8 cellular contexts compared by ENCODE assay signal in genomic region chr2:8456149-8457091, GRCh38.
DNase-seq lines count a peak whose midpoint lies in the region; ATAC-seq lines count a peak whose summit lies in the region.

No MANE protein-coding gene starts in this region.

- H3K27ac Mint-ChIP-seq in immature natural killer cell = peak overlapping the region; percentile 99 to 100 (median 100)

- H3K9me3 Mint-ChIP-seq in immature natural killer cell = no peaks in the 10 kb centered on the region

- peaks cover 5 to 16% (median 8%) of the 10 kb centered on the region in 3 donors for H3K27me3 Mint-ChIP-seq in immature natural killer cell (ENCODE audit: low read depth in 3 of 3)

- H3K36me3 Mint-ChIP-seq in immature natural killer cell = peaks cover 7 to 9% (median 7%) of the 10 kb centered on the region in 3 donors

- DNase-seq in stimulated activated CD4-positive, alpha-beta T cell treated with anti-CD3 and anti-CD28 coated beads, Interleukin-12 subunit alpha, Interleukin-12 subunit beta, amount 100 ng/mL, for 4 hours = peak; percentile 45
- no peak for DNase-seq in stimulated activated CD4-positive, alpha-beta T cell treated with anti-CD3 and anti-CD28 coated beads, Interleukin-2, amount 100 ng/mL, for 48 hours
- peak; percentile 55 to 63 for DNase-seq in activated CD4-positive, alpha-beta T cell treated with anti-CD3 and anti-CD28 coated beads, Interleukin-2, amount 50 U/mL, for 48 hours
- DNase-seq in immature natural killer cell (peak; percentile 77 to 78 (median 77)), dermis blood vessel endothelial cell (no peak), NCI-H2196 (lab: John Stamatoyannopoulos, UW; ENCODE audit: unreplicated experiment) (no peak)

- no peak for ATAC-seq in HG03469 (IDR thresholded peaks at IDR 0.05; ENCODE audit: unreplicated experiment)
- ATAC-seq in GM19328 (IDR thresholded peaks at IDR 0.05; ENCODE audit: unreplicated experiment) = no peak

- H3K4me3 Mint-ChIP-seq in immature natural killer cell = peak overlapping the region; percentile 83 to 99 (median 94)

- peaks cover 79 to 95% of the 10 kb centered on the region in 2 donors for H3K4me1 Mint-ChIP-seq in immature natural killer cell

Comparison
In these comparisons a context has a peak if more than half of its experiments do, and no peak if none do; other contexts are left out.
1. DNase-seq: peak in stimulated activated CD4-positive, alpha-beta T cell treated with anti-CD3 and anti-CD28 coated beads, Interleukin-12 subunit alpha, Interleukin-12 subunit beta, amount 100 ng/mL, for 4 hours (single experiment), activated CD4-positive, alpha-beta T cell treated with anti-CD3 and anti-CD28 coated beads, Interleukin-2, amount 50 U/mL, for 48 hours (2 of 2) and immature natural killer cell (3 of 3); none in stimulated activated CD4-positive, alpha-beta T cell treated with anti-CD3 and anti-CD28 coated beads, Interleukin-2, amount 100 ng/mL, for 48 hours (0 of 2), dermis blood vessel endothelial cell (single experiment) and NCI-H2196 (single experiment).